ENCODE assay signal across 1 cellular context in the genomic region with DNA sequence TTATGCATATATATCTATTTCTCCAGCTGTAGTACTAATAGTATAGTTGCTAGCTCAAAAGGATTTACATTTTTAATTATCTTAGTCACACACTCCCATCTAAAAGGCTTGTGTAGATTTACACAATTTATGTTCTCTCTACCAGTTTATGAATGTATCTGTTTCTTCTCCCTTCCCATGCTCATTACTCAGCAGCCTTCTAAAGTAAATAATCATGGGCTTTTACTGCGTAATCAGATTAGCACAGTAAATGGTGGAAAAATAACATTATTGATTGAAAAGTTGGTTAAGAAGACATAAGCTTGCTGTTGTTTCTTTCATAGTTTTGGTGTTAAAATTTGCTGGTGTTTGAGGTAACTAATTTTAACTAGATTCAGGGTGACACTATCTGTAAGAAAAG.
TF ChIP-seq lines count a peak whose summit lies in the region.

No MANE protein-coding gene starts in this region.

TF ChIP-seq in WTC11, 78 proteins besides CTCF, POLR2A, EP300 and RAD21 (continued from another document):
- TF ChIP-seq, protein P1, sequence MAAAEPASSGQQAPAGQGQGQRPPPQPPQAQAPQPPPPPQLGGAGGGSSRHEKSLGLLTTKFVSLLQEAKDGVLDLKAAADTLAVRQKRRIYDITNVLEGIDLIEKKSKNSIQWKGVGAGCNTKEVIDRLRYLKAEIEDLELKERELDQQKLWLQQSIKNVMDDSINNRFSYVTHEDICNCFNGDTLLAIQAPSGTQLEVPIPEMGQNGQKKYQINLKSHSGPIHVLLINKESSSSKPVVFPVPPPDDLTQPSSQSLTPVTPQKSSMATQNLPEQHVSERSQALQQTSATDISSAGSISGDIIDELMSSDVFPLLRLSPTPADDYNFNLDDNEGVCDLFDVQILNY (CRISPR knock-in tag; IDR thresholded peaks at IDR 0.05) = no peak
- TF ChIP-seq MYBL2 (CRISPR knock-in tag; IDR thresholded peaks at IDR 0.05) (no peak), EMX1 (CRISPR knock-in tag; IDR thresholded peaks at IDR 0.05) (no peak), CREM (CRISPR knock-in tag; IDR thresholded peaks at IDR 0.05) (no peak), TEAD4 (CRISPR knock-in tag; IDR thresholded peaks at IDR 0.05) (no peak), ERG (CRISPR knock-in tag; IDR thresholded peaks at IDR 0.05) (no peak), AFF4 (CRISPR knock-in tag; IDR thresholded peaks at IDR 0.05; ENCODE audit: borderline replicate concordance) (no peak), ZNF671 (CRISPR knock-in tag; IDR thresholded peaks at IDR 0.05) (no peak)
- TF ChIP-seq, protein P2, sequence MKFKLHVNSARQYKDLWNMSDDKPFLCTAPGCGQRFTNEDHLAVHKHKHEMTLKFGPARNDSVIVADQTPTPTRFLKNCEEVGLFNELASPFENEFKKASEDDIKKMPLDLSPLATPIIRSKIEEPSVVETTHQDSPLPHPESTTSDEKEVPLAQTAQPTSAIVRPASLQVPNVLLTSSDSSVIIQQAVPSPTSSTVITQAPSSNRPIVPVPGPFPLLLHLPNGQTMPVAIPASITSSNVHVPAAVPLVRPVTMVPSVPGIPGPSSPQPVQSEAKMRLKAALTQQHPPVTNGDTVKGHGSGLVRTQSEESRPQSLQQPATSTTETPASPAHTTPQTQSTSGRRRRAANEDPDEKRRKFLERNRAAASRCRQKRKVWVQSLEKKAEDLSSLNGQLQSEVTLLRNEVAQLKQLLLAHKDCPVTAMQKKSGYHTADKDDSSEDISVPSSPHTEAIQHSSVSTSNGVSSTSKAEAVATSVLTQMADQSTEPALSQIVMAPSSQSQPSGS (CRISPR knock-in tag; IDR thresholded peaks at IDR 0.05; ENCODE audit: borderline replicate concordance, low read depth) = no peak
- TF ChIP-seq, protein P3, sequence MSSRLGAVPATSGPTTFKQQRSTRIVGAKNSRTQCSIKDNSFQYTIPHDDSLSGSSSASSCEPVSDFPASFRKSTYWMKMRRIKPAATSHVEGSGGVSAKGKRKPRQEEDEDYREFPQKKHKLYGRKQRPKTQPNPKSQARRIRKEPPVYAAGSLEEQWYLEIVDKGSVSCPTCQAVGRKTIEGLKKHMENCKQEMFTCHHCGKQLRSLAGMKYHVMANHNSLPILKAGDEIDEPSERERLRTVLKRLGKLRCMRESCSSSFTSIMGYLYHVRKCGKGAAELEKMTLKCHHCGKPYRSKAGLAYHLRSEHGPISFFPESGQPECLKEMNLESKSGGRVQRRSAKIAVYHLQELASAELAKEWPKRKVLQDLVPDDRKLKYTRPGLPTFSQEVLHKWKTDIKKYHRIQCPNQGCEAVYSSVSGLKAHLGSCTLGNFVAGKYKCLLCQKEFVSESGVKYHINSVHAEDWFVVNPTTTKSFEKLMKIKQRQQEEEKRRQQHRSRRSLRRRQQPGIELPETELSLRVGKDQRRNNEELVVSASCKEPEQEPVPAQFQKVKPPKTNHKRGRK (CRISPR knock-in tag; IDR thresholded peaks at IDR 0.05; ENCODE audit: borderline replicate concordance) = no peak
